In genomic region chr3:15606434-15606891, GRCh38 we compare ENCODE assay signal across 1 cellular context.
TF ChIP-seq lines count a peak whose summit lies in the region.

No MANE protein-coding gene starts in this region.

TF ChIP-seq in HepG2, 621 proteins besides CTCF, POLR2A, EP300 and RAD21 (continued from another document):
- TF ChIP-seq SAP130 (CRISPR knock-in tag; IDR thresholded peaks at IDR 0.05; ENCODE audit: low read depth) (peak; percentile 71), THAP11 (CRISPR knock-in tag; IDR thresholded peaks at IDR 0.05) (peak; percentile 32; the same call in 1 of the 2 replicates), ZNF510 (CRISPR knock-in tag; IDR thresholded peaks at IDR 0.05; ENCODE audit: low read depth) (no peak), ATM (IDR thresholded peaks at IDR 0.05; ENCODE audit: borderline replicate concordance) (no peak), MAFK (conservative IDR thresholded peaks at IDR 0.05 in 1 of 2, IDR thresholded peaks at IDR 0.05 in 1 of 2; ENCODE audit: low read length in 2 of 2) (peak; percentile 96 to 99), NFIC (IDR thresholded peaks at IDR 0.05; ENCODE audit: low read length) (peak; percentile 69), ARID3A (IDR thresholded peaks at IDR 0.05; ENCODE audit: low read depth, low read length) (peak; percentile 31; the same call in 1 of the 2 replicates), CREB3 (CRISPR knock-in tag; IDR thresholded peaks at IDR 0.05) (no peak)
